Comparison of ENCODE assay signal across 11 cellular contexts in the genomic region with DNA sequence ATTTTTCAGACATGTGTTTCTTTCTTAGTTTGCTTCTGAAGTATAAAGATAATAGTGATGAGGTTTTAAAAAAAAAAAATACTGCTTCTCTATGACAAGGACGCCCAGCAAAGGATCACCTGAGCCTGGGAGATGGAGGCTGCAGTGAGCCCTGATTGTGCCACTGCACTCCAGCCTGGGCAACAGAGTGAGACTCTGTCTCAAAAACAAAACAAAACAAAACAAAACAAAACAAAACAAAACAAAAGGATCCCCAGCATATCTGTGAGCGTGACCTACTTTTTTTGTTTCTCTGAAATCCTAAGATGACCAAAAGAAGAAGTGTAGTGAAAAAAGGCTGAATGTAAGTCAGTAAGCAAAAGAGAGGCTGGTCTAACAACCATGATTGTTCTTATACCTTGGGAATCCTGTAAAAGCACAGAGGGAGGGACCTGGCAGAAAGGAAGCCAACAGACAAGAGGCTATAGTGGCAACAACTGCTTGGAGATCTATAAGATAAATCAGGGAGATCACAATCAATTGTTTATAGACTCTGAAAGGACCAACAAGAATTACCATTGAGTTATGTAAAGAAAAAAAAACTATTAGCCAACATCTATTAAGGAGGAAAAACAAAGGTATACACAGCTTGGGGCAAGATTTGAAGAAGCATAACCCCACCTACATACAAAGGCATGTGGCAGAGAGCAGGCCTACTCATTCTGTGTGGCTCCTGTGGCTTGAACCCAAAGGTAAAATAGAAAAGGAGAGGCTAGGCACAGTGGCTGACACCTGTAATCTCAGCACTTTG.
DNase-seq lines count a peak whose midpoint lies in the region; ATAC-seq and TF ChIP-seq lines count a peak whose summit lies in the region.
"Had no signal": no experiment of that assay in that cellular context is flagged by ENCODE, and none has a peak within 500 bp of the region (broad histone marks: within the 10 kb centered on the region; RNA-seq: fewer than 3 reads in every experiment).

No MANE protein-coding gene starts in this region.

- no peak overlapping the region for H3K18ac ChIP-seq in mesenchymal stem cell (ENCODE audit: low read depth in 1 of 2, low read length in 2 of 2)

- TF ChIP-seq POLR2A in suprapubic skin (IDR thresholded peaks at IDR 0.05): no peak

- H2BK15ac ChIP-seq in mesenchymal stem cell (ENCODE audit: low read depth, poor library complexity, severe bottlenecking): no peak overlapping the region

- H3K36me3 Mint-ChIP-seq in activated T-cell treated with anti-CD3 and anti-CD28 coated beads, Interleukin-2, amount 50 U/mL, for 4 hours (ENCODE audit: insufficient read depth): peaks cover 45% of the 10 kb centered on the region
- peaks cover 7% of the 10 kb centered on the region for H3K36me3 Mint-ChIP-seq in activated naive CD8-positive, alpha-beta T cell

- H2BK5ac ChIP-seq in mesenchymal stem cell (ENCODE audit: low read depth, low read length, poor library complexity, severe bottlenecking): no peak overlapping the region

- H2AFZ ChIP-seq in mesenchymal stem cell (ENCODE audit: low read depth, low read length): no peak overlapping the region

- no peak overlapping the region for H4K91ac ChIP-seq in mesenchymal stem cell (ENCODE audit: low read length)

- no peak overlapping the region for H3K4me2 ChIP-seq in mesenchymal stem cell (ENCODE audit: low read length, poor library complexity, severe bottlenecking)

- no peak overlapping the region for H2AK5ac ChIP-seq in mesenchymal stem cell (ENCODE audit: low read length, severe bottlenecking)

- no peak overlapping the region for H2BK120ac ChIP-seq in mesenchymal stem cell (ENCODE audit: low read depth, low read length)

- H3K27me3 Mint-ChIP-seq in activated T-cell treated with anti-CD3 and anti-CD28 coated beads, Interleukin-2, amount 50 U/mL, for 4 hours (ENCODE audit: low read depth): no peaks in the 10 kb centered on the region
- H3K27me3 Mint-ChIP-seq in activated naive CD8-positive, alpha-beta T cell: no peaks in the 10 kb centered on the region

- 98% methylated on average over 2 of the region's 2 CpGs for WGBS in mesenchymal stem cell
- WGBS in suprapubic skin: 61% methylated on average over 2 of the region's 2 CpGs

- H4K8ac ChIP-seq in mesenchymal stem cell (ENCODE audit: low read length): no peak overlapping the region

- H3K4me3 Mint-ChIP-seq in activated T-cell treated with anti-CD3 and anti-CD28 coated beads, Interleukin-2, amount 50 U/mL, for 4 hours: peak overlapping the region; percentile 11
- H3K4me3 Mint-ChIP-seq in activated naive CD8-positive, alpha-beta T cell: peak overlapping the region; percentile 52

- H2BK12ac ChIP-seq in mesenchymal stem cell (ENCODE audit: low read length in 2 of 2): no peak overlapping the region

- H3K4me3 ChIP-seq in mesenchymal stem cell (ENCODE audit: insufficient read depth in 1 of 2, low read depth in 1 of 2, low read length in 2 of 2) (no peak overlapping the region), suprapubic skin (no peak overlapping the region)
- H3K4me3 ChIP-seq: upper lobe of right lung had no signal

- H3K79me1 ChIP-seq in mesenchymal stem cell (replicated peaks; ENCODE audit: low read length, poor library complexity, severe bottlenecking): peaks cover 30% of the 10 kb centered on the region

- no peak overlapping the region for H3K14ac ChIP-seq in mesenchymal stem cell (ENCODE audit: low read length in 2 of 2)

- DNase-seq in activated T-cell treated with anti-CD3 and anti-CD28 coated beads, Interleukin-2, amount 50 U/mL, for 4 hours: no peak
- DNase-seq in activated T-cell treated with anti-CD3 and anti-CD28 coated beads, Interleukin-2, amount 50 U/mL, for 1 hour: no peak
- DNase-seq in mesenchymal stem cell (no peak), suprapubic skin (ENCODE audit: low spot score in 2 of 2) (no peak), NCI-H1105 treated with DMSO at 0.1 percent for 48 hours (lab: John Stamatoyannopoulos, UW) (no peak), NCI-H510A (lab: John Stamatoyannopoulos, UW) (no peak), KBM-7 (no peak)
- DNase-seq: Kasumi-1, left colon, upper lobe of right lung had no signal

- H3K23ac ChIP-seq in mesenchymal stem cell (ENCODE audit: low read length in 2 of 2): peak overlapping the region in 1 of 2 experiments; percentile 70

- peak overlapping the region; percentile 91 for H3K27ac Mint-ChIP-seq in activated naive CD8-positive, alpha-beta T cell

- TF ChIP-seq CTCF in suprapubic skin (IDR thresholded peaks at IDR 0.05): no peak

- H3K27ac ChIP-seq in mesenchymal stem cell (ENCODE audit: low read length, poor library complexity, severe bottlenecking): no peak overlapping the region
- H3K27ac ChIP-seq in suprapubic skin: peak overlapping the region; percentile 61

- H3K9me3 Mint-ChIP-seq in activated T-cell treated with anti-CD3 and anti-CD28 coated beads, Interleukin-2, amount 50 U/mL, for 4 hours: no peaks in the 10 kb centered on the region
- H3K9me3 Mint-ChIP-seq in activated naive CD8-positive, alpha-beta T cell (ENCODE audit: low read depth): no peaks in the 10 kb centered on the region

- TF ChIP-seq EP300 in suprapubic skin (IDR thresholded peaks at IDR 0.05): no peak

- peak overlapping the region; percentile 67 for H3K9ac ChIP-seq in mesenchymal stem cell (ENCODE audit: low read length)

- no peaks in the 10 kb centered on the region for H3K27me3 ChIP-seq in mesenchymal stem cell (ENCODE audit: control insufficient read depth in 1 of 2, insufficient read depth in 1 of 2, low read length in 2 of 2)
- no peaks in the 10 kb centered on the region for H3K27me3 ChIP-seq in suprapubic skin
- H3K27me3 ChIP-seq: upper lobe of right lung had no signal

- H3K36me3 ChIP-seq in mesenchymal stem cell (ENCODE audit: control insufficient read depth in 1 of 2, insufficient read depth in 2 of 2, low read depth in 1 of 2, low read length in 2 of 2) (peaks cover 11 to 78% of the 10 kb centered on the region in 2 experiments), suprapubic skin (no peaks in the 10 kb centered on the region)

- H3K9me3 ChIP-seq in mesenchymal stem cell (ENCODE audit: control insufficient read depth, low read length): no peaks in the 10 kb centered on the region
- no peaks in the 10 kb centered on the region for H3K9me3 ChIP-seq in suprapubic skin
- H3K9me3 ChIP-seq: upper lobe of right lung had no signal

- no peak overlapping the region for H3K4ac ChIP-seq in mesenchymal stem cell (ENCODE audit: low read depth in 1 of 2, low read length in 2 of 2)

- in situ Hi-C loops in KBM-7 (cut with MboI; ENCODE audit: low pct_unique_long_range_greater_than_20kb, low sequenced_read_pairs): no loop called here

- ATAC-seq in activated T-cell treated with anti-CD3 and anti-CD28 coated beads, Interleukin-2, amount 50 U/mL, for 4 hours: no peak
- ATAC-seq: left colon, upper lobe of right lung had no signal

- peaks cover 88% of the 10 kb centered on the region for H3K4me1 Mint-ChIP-seq in activated T-cell treated with anti-CD3 and anti-CD28 coated beads, Interleukin-2, amount 50 U/mL, for 4 hours (ENCODE audit: low read depth)
- H3K4me1 Mint-ChIP-seq in activated naive CD8-positive, alpha-beta T cell (ENCODE audit: low read depth): peaks cover 87% of the 10 kb centered on the region

- H3K4me1 ChIP-seq in mesenchymal stem cell (ENCODE audit: control insufficient read depth, insufficient read depth, low read depth, low read length) (peaks cover 9% of the 10 kb centered on the region), suprapubic skin (peaks cover 91% of the 10 kb centered on the region)
